19 cellular contexts compared by ENCODE assay signal in genomic region chr2:238042849-238043584, GRCh38. TPM values are rescaled to one million over a fixed set of nuclear protein-coding genes. Genes with fewer than 3 reads are reported as not detected.
DNase-seq lines count a peak whose midpoint lies in the region; ATAC-seq, FAIRE-seq and TF ChIP-seq lines count a peak whose summit lies in the region.
"Had no signal": no experiment of that assay in that cellular context is flagged by ENCODE, and none has a peak within 500 bp of the region (broad histone marks: within the 10 kb centered on the region; RNA-seq: fewer than 3 reads in every experiment).

No MANE protein-coding gene starts in this region.

- in situ Hi-C loops in K562 (cut with MboI): no loop called here

- no peaks in the 10 kb centered on the region for H4K20me1 ChIP-seq in K562 (replicated peaks; ENCODE audit: control insufficient read depth, insufficient read depth, low read length)

- no peaks in the 10 kb centered on the region for H3K27me3 Mint-ChIP-seq in activated naive CD8-positive, alpha-beta T cell
- H3K27me3 Mint-ChIP-seq in activated naive CD8-positive, alpha-beta T cell treated with anti-CD3 and anti-CD28 coated beads for 36 hours: no peaks in the 10 kb centered on the region
- no peaks in the 10 kb centered on the region for H3K27me3 Mint-ChIP-seq in stimulated activated naive B cell treated with anti-CD40 and anti-IgM and Interleukin-4, amounts not matched to agents 10 μg/mL and 1 μg/mL and 100 μg/mL, for 72 hours

- no peak overlapping the region for H3K4me3 Mint-ChIP-seq in activated naive CD8-positive, alpha-beta T cell
- no peak overlapping the region for H3K4me3 Mint-ChIP-seq in activated naive CD8-positive, alpha-beta T cell treated with anti-CD3 and anti-CD28 coated beads for 36 hours
- H3K4me3 Mint-ChIP-seq in stimulated activated naive B cell treated with anti-CD40 and anti-IgM and Interleukin-4, amounts not matched to agents 10 μg/mL and 1 μg/mL and 100 μg/mL, for 72 hours: no peak overlapping the region
- H3K4me3 Mint-ChIP-seq: activated naive CD8-positive, alpha-beta T cell treated with anti-CD3 and anti-CD28 coated beads, Interleukin-2, amount 10 ng/mL, durations not matched to agents 7 days and 5 days; CD14-positive monocyte; HFFc6 had no signal

- no peaks in the 10 kb centered on the region for H3K79me2 ChIP-seq in K562 (ENCODE audit: control insufficient read depth, insufficient read depth, low read length)

- FAIRE-seq in K562 (lab: Jason Lieb, UNC) (no peak), D721Med (lab: Jason Lieb, UNC) (no peak)
- FAIRE-seq: keratinocyte had no signal

- ATAC-seq in K562: no peak
- no peak for ATAC-seq in stimulated activated naive B cell treated with anti-CD40 and anti-IgM and Interleukin-4, amounts not matched to agents 10 μg/mL and 1 μg/mL and 100 μg/mL, for 72 hours (replicated peaks)

- TF ChIP-seq EP300 in K562 (IDR thresholded peaks at IDR 0.05; ENCODE audit: low read length): no peak

- no peaks in the 10 kb centered on the region for H3K27me3 ChIP-seq in K562 (ENCODE audit: control insufficient read depth in 2 of 2, insufficient read depth in 2 of 2, low read length in 2 of 2)
- H3K27me3 ChIP-seq in left ventricle myocardium inferior (ENCODE audit: low read depth): no peaks in the 10 kb centered on the region
- H3K27me3 ChIP-seq: tibial nerve had no signal

- peak overlapping the region; percentile 34 for H3K27ac Mint-ChIP-seq in activated naive CD8-positive, alpha-beta T cell
- no peak overlapping the region for H3K27ac Mint-ChIP-seq in activated naive CD8-positive, alpha-beta T cell treated with anti-CD3 and anti-CD28 coated beads for 36 hours
- peak overlapping the region; percentile 42 for H3K27ac Mint-ChIP-seq in stimulated activated naive B cell treated with anti-CD40 and anti-IgM and Interleukin-4, amounts not matched to agents 10 μg/mL and 1 μg/mL and 100 μg/mL, for 72 hours
- H3K27ac Mint-ChIP-seq: activated naive CD8-positive, alpha-beta T cell treated with anti-CD3 and anti-CD28 coated beads, Interleukin-2, amount 10 ng/mL, durations not matched to agents 7 days and 5 days; HFFc6 had no signal

- H3K9ac ChIP-seq in K562 (ENCODE audit: insufficient read depth in 1 of 2, low read depth in 2 of 2, low read length in 2 of 2): no peak overlapping the region; a peak in 1 of 4 replicates

- POLR2A ChIA-PET in K562 (lab: Yijun Ruan, JAX): interaction anchor here (0.6 kb wide), 1 partner anchor 35 kb away, joined by 4 read pairs; no protein-coding TSS in a partner anchor

- H3K4me3 ChIP-seq in K562: no peak overlapping the region
- H3K4me3 ChIP-seq in left ventricle myocardium inferior: no peak overlapping the region
- H3K4me3 ChIP-seq: tibial nerve had no signal

- no peaks in the 10 kb centered on the region for H3K4me1 Mint-ChIP-seq in activated naive CD8-positive, alpha-beta T cell (ENCODE audit: low read depth)
- H3K4me1 Mint-ChIP-seq in activated naive CD8-positive, alpha-beta T cell treated with anti-CD3 and anti-CD28 coated beads for 36 hours: peaks cover 3% of the 10 kb centered on the region
- H3K4me1 Mint-ChIP-seq in stimulated activated naive B cell treated with anti-CD40 and anti-IgM and Interleukin-4, amounts not matched to agents 10 μg/mL and 1 μg/mL and 100 μg/mL, for 72 hours: no peaks in the 10 kb centered on the region
- H3K4me1 Mint-ChIP-seq: activated naive CD8-positive, alpha-beta T cell treated with anti-CD3 and anti-CD28 coated beads, Interleukin-2, amount 10 ng/mL, durations not matched to agents 7 days and 5 days; CD14-positive monocyte had no signal

- 90% methylated on average over 4 of the region's 6 CpGs for WGBS in K562 (ENCODE audit: insufficient coverage, low coverage, missing lambda C conversion rate)

- peaks cover 14% of the 10 kb centered on the region for H3K9me3 Mint-ChIP-seq in activated naive CD8-positive, alpha-beta T cell (ENCODE audit: low read depth)
- H3K9me3 Mint-ChIP-seq in activated naive CD8-positive, alpha-beta T cell treated with anti-CD3 and anti-CD28 coated beads for 36 hours: peaks cover 12% of the 10 kb centered on the region
- peaks cover 4 to 11% of the 10 kb centered on the region in 2 donors for H3K9me3 Mint-ChIP-seq in stimulated activated naive B cell treated with anti-CD40 and anti-IgM and Interleukin-4, amounts not matched to agents 10 μg/mL and 1 μg/mL and 100 μg/mL, for 72 hours
- H3K9me3 Mint-ChIP-seq: HFFc6 had no signal

- no peak overlapping the region for H2AFZ ChIP-seq in K562 (ENCODE audit: low read depth, low read length)

- no peak for TF ChIP-seq POLR2A in K562 (conservative IDR thresholded peaks at IDR 0.05)

- DNase-seq in activated naive CD8-positive, alpha-beta T cell treated with anti-CD3 and anti-CD28 coated beads for 36 hours: no peak
- DNase-seq in K562 (ENCODE audit: extremely low read depth in 1 of 4, low spot score in 3 of 4) (no peak), left ventricle myocardium inferior (peak; percentile 20), RPMI8226 (no peak), RKO (ENCODE audit: low spot score) (no peak), D721Med (ENCODE audit: insufficient read length, low spot score) (no peak)
- DNase-seq in stimulated activated naive B cell treated with anti-CD40 and anti-IgM and Interleukin-4, amounts not matched to agents 10 μg/mL and 1 μg/mL and 100 μg/mL, for 72 hours: no peak
- DNase-seq: activated CD4-positive, alpha-beta T cell treated with anti-CD3 and anti-CD28 coated beads for 48 hours; activated naive CD8-positive, alpha-beta T cell treated with anti-CD3 and anti-CD28 coated beads, Interleukin-2, amount 10 ng/mL, durations not matched to agents 7 days and 5 days; DMS53; HFFc6; mesendoderm; NCI-H1105; NCI-H526; OCI-M1 had no signal

- no peak for TF ChIP-seq RAD21 in K562 (CRISPR knock-in tag; conservative IDR thresholded peaks at IDR 0.05 in 1 of 2, IDR thresholded peaks at IDR 0.05 in 1 of 2)

- CTCF ChIA-PET in K562 (lab: Yijun Ruan, JAX; ENCODE audit: low intra/inter-chr PET ratio): no interaction called here

- H3K4me2 ChIP-seq in K562 (ENCODE audit: insufficient read depth, low read length): no peak overlapping the region

- no peaks in the 10 kb centered on the region for H3K4me1 ChIP-seq in K562 (replicated peaks in 1 of 2; ENCODE audit: control insufficient read depth in 2 of 2, insufficient read depth in 2 of 2, low read length in 2 of 2)
- H3K4me1 ChIP-seq in left ventricle myocardium inferior: peaks cover 12% of the 10 kb centered on the region
- H3K4me1 ChIP-seq: tibial nerve had no signal

- intact Hi-C loops in K562 (cut with micrococcal nuclease): no loop called here
- intact Hi-C loops in left ventricle myocardium inferior (cut with micrococcal nuclease): no loop called here

- no peak for TF ChIP-seq CTCF in K562 (IDR thresholded peaks at IDR 0.05 in 2 of 3, conservative IDR thresholded peaks at IDR 0.05 in 1 of 3; ENCODE audit: insufficient read depth in 2 of 3, low read depth in 1 of 3, low read length in 3 of 3)
- peak; percentile 10 for TF ChIP-seq CTCF in left ventricle myocardium inferior (IDR thresholded peaks at IDR 0.05; ENCODE audit: borderline replicate concordance)
- no peak for TF ChIP-seq CTCF in D721Med (IDR thresholded peaks at IDR 0.05; ENCODE audit: insufficient read depth, missing control alignments)

- BruUV-seq in K562 (replicated peaks; lab: Mats Ljungman, UMichigan): no TSS peak

- peaks cover 30% of the 10 kb centered on the region for H3K36me3 Mint-ChIP-seq in activated naive CD8-positive, alpha-beta T cell
- H3K36me3 Mint-ChIP-seq in activated naive CD8-positive, alpha-beta T cell treated with anti-CD3 and anti-CD28 coated beads for 36 hours: peaks cover 42% of the 10 kb centered on the region
- peaks cover 62 to 78% of the 10 kb centered on the region in 2 donors for H3K36me3 Mint-ChIP-seq in stimulated activated naive B cell treated with anti-CD40 and anti-IgM and Interleukin-4, amounts not matched to agents 10 μg/mL and 1 μg/mL and 100 μg/mL, for 72 hours

- H3K9me1 ChIP-seq in K562 (ENCODE audit: control insufficient read depth, insufficient read depth, low read length): no peaks in the 10 kb centered on the region

- peaks cover 51% of the 10 kb centered on the region; the same call in 2 of the 3 replicates for H3K36me3 ChIP-seq in K562 (ENCODE audit: control insufficient read depth, insufficient read depth, low read length)
- peaks cover 78% of the 10 kb centered on the region for H3K36me3 ChIP-seq in left ventricle myocardium inferior

- H3K27ac ChIP-seq in K562 (ENCODE audit: extremely low read depth, low read depth, low read length): no peak overlapping the region
- no peak overlapping the region for H3K27ac ChIP-seq in left ventricle myocardium inferior (replicated peaks)
- H3K27ac ChIP-seq: tibial nerve had no signal

- H3K9me3 ChIP-seq in K562 (replicated peaks; ENCODE audit: control insufficient read depth, insufficient read depth, low read depth, low read length): no peaks in the 10 kb centered on the region
- no peaks in the 10 kb centered on the region for H3K9me3 ChIP-seq in left ventricle myocardium inferior (replicated peaks)

RNA-seq across cellular contexts. Expression of gene SCLY, which starts 17.8 kb away (rescaled TPM):
- total RNA-seq in activated naive CD8-positive, alpha-beta T cell treated with anti-CD3 and anti-CD28 coated beads for 36 hours: 10 to 100 TPM; 71.6 to 72.9 TPM
- total RNA-seq in K562 (2011; cell fraction: chromatin; rRNA removed; ENCODE audit: low replicate concordance): 81.0 and 87.4 TPM in 2 replicates
- 56.5 and 64.7 TPM in 2 replicates for total RNA-seq in K562 (2011; cell fraction: nucleolus; rRNA removed)
- 82.6 and 125 TPM in 2 replicates for total RNA-seq in K562 (2011; cell fraction: nucleoplasm; rRNA removed)
- total RNA-seq in K562 (2014; rRNA removed) (22.3 and 32.0 TPM in 2 replicates), K562 (2014; rRNA removed; fragmentation: Illumina TruSeq; extraction: Trizol) (18.7 and 21.1 TPM in 2 replicates), K562 (2015; rRNA removed; fragmentation: Illumina TruSeq; extraction: Trizol) (18.6 TPM in 2 replicates), K562 (2021) (32.2 and 38.2 TPM in 2 replicates), left ventricle myocardium inferior (10.9 TPM)
- polyA plus RNA-seq in K562 (2011; rRNA removed) (15.6 and 17.1 TPM in 2 replicates), K562 (2014; fragmentation: Illumina TruSeq; extraction: Trizol) (20.8 and 26.7 TPM in 2 replicates), K562 (2014; fragmentation: Nextera tagmentation; extraction: Ambion mirVana) (1 to 10 TPM; 2.6 to 4.1 TPM), K562 (2014; rRNA removed) (23.9 and 27.4 TPM in 2 replicates)
- 14.7 and 24.8 TPM in 2 replicates for polyA plus RNA-seq in K562 (2011; cell fraction: cytosol; rRNA removed)
- polyA plus RNA-seq in K562 (2011; cell fraction: nucleus; rRNA removed): 41.4 and 66.7 TPM in 2 replicates
- 22.6 and 23.3 TPM in 2 replicates for polyA plus RNA-seq in K562 (2012)
- 15.6 and 16.8 TPM in 2 replicates for polyA minus RNA-seq in K562 (2011; rRNA and poly(A)+ RNA removed)
- 15.5 and 16.5 TPM in 2 replicates for polyA minus RNA-seq in K562 (2011; cell fraction: cytosol; rRNA and poly(A)+ RNA removed)
- polyA minus RNA-seq in K562 (2011; cell fraction: nucleus; rRNA and poly(A)+ RNA removed): 26.5 and 33.8 TPM in 2 replicates

RNA-seq across cellular contexts. Expression of gene ESPNL, which starts 57.1 kb away (rescaled TPM):
- total RNA-seq in activated naive CD8-positive, alpha-beta T cell treated with anti-CD3 and anti-CD28 coated beads for 36 hours: not detected
- 0.30 TPM in 1 of 2 replicates, not detected in the other for total RNA-seq in K562 (2011; cell fraction: chromatin; rRNA removed; ENCODE audit: low replicate concordance)
- total RNA-seq in K562 (2011; cell fraction: nucleolus; rRNA removed): 0.26 and 0.33 TPM in 2 replicates
- 0.07 TPM in 1 of 2 replicates, not detected in the other for total RNA-seq in K562 (2011; cell fraction: nucleoplasm; rRNA removed)
- total RNA-seq in K562 (2014; rRNA removed) (0.04 and 0.09 TPM in 2 replicates), K562 (2014; rRNA removed; fragmentation: Illumina TruSeq; extraction: Trizol) (not detected in 2 replicates), K562 (2015; rRNA removed; fragmentation: Illumina TruSeq; extraction: Trizol) (0.04 TPM in 2 replicates), K562 (2021) (0.04 and 0.09 TPM in 2 replicates), left ventricle myocardium inferior (not detected)
- polyA plus RNA-seq in K562 (2011; rRNA removed) (0.04 and 0.07 TPM in 2 replicates), K562 (2014; fragmentation: Illumina TruSeq; extraction: Trizol) (0.03 and 0.08 TPM in 2 replicates), K562 (2014; fragmentation: Nextera tagmentation; extraction: Ambion mirVana) (not detected), K562 (2014; rRNA removed) (0.05 TPM in 1 of 2 replicates, not detected in the other)
- polyA plus RNA-seq in K562 (2011; cell fraction: cytosol; rRNA removed): 0.13 and 0.30 TPM in 2 replicates
- 0.28 and 0.55 TPM in 2 replicates for polyA plus RNA-seq in K562 (2011; cell fraction: nucleus; rRNA removed)
- polyA plus RNA-seq in K562 (2012): 0.06 and 0.10 TPM in 2 replicates
- not detected in 2 replicates for polyA minus RNA-seq in K562 (2011; rRNA and poly(A)+ RNA removed)
- polyA minus RNA-seq in K562 (2011; cell fraction: cytosol; rRNA and poly(A)+ RNA removed): not detected in 2 replicates
- polyA minus RNA-seq in K562 (2011; cell fraction: nucleus; rRNA and poly(A)+ RNA removed): 0.44 and 0.94 TPM in 2 replicates
- polyA plus RNA-seq: CD14-positive monocyte had no signal
